In genomic region chr4:23278845-23279244, GRCh38 we compare ENCODE assay signal across 9 cellular contexts.
"Had no signal": no experiment of that assay in that cellular context is flagged by ENCODE, and none has a peak within 500 bp of the region (broad histone marks: within the 10 kb centered on the region; RNA-seq: fewer than 3 reads in every experiment).

No MANE protein-coding gene starts in this region.

- DNase-seq: H7, HFFc6, KBM-7 had no signal

- H3K9ac ChIP-seq: KMS-11 had no signal

- H3K4me3 ChIP-seq: GM23338, HAP-1 had no signal

- H3K27ac Mint-ChIP-seq: GM23338, HFFc6, IgD-negative memory B cell had no signal

- H3K9me3 Mint-ChIP-seq: GM23338 had no signal

- H3K36me3 Mint-ChIP-seq: IgD-negative memory B cell had no signal

- ATAC-seq: GM23338, HCT116 had no signal

- H3K27ac ChIP-seq: HL-60, KMS-11 had no signal

- H3K4me1 ChIP-seq: HAP-1 had no signal

- H3K27me3 Mint-ChIP-seq: IgD-negative memory B cell had no signal

- H3K4me2 ChIP-seq: GM23338, KMS-11 had no signal

- H2AFZ ChIP-seq: GM23338 had no signal

- H3K9me3 ChIP-seq: HAP-1 had no signal

- H3K36me3 ChIP-seq: HAP-1 had no signal

- H3K4me1 Mint-ChIP-seq: GM23338, IgD-negative memory B cell had no signal

- H3K4me3 Mint-ChIP-seq: GM23338, HFFc6, IgD-negative memory B cell had no signal
